Comparison of ENCODE assay signal across 8 cellular contexts in genomic region chr3:169148448-169149348, GRCh38.
A peak's percentile ranks its signal among the peaks of the same experiment; 100 is the strongest.
DNase-seq lines count a peak whose midpoint lies in the region; ATAC-seq and TF ChIP-seq lines count a peak whose summit lies in the region.

No MANE protein-coding gene starts in this region.

- H3K27me3 ChIP-seq in fibroblast of lung (ENCODE audit: control insufficient read depth, insufficient read depth, low read length), result no peaks in the 10 kb centered on the region

- H3K36me3 Mint-ChIP-seq in IgD-negative memory B cell, result peaks cover 4% of the 10 kb centered on the region
- no peaks in the 10 kb centered on the region for H3K36me3 Mint-ChIP-seq in T-helper 2 cell treated with Interferon-gamma antibody and Interleukin-4, amounts not matched to agents 5 μg/mL and 100 μg/mL, for 36 hours (ENCODE audit: low read depth)
- H3K36me3 Mint-ChIP-seq in activated T-helper 2 cell treated with anti-CD3 and anti-CD28 coated beads, Interferon-gamma antibody, Interleukin-2, Interleukin-4, amounts not matched to agents 10 μg/mL and 5 μg/mL and 100 μg/mL, durations not matched to agents 14 hours and 24 hours and 36 hours (ENCODE audit: low read depth), result no peaks in the 10 kb centered on the region

- H3K4me3 ChIP-seq in fibroblast of lung (replicated peaks in 1 of 4; ENCODE audit: control extremely low read depth in 1 of 4, insufficient read depth in 1 of 4, low read depth in 3 of 4, low read length in 4 of 4), result peak overlapping the region in 3 of 4 experiments; percentile 14 to 57 (median 45)
- H3K4me3 ChIP-seq in retinal pigment epithelial cell (ENCODE audit: low read length), result peak overlapping the region; percentile 54

- H3K4me2 ChIP-seq in fibroblast of lung (ENCODE audit: extremely low read depth, insufficient read depth, low read length), result peak overlapping the region; percentile 83

- H3K27ac Mint-ChIP-seq in IgD-negative memory B cell, result peak overlapping the region; percentile 26 to 73 (median 67)
- H3K27ac Mint-ChIP-seq in T-helper 2 cell treated with Interferon-gamma antibody and Interleukin-4, amounts not matched to agents 5 μg/mL and 100 μg/mL, for 36 hours, result no peak overlapping the region
- H3K27ac Mint-ChIP-seq in activated T-helper 2 cell treated with anti-CD3 and anti-CD28 coated beads, Interferon-gamma antibody, Interleukin-2, Interleukin-4, amounts not matched to agents 10 μg/mL and 5 μg/mL and 100 μg/mL, durations not matched to agents 14 hours and 24 hours and 36 hours, result no peak overlapping the region

- H4K20me1 ChIP-seq in fibroblast of lung (ENCODE audit: control insufficient read depth, extremely low read depth, insufficient read depth, low read length), result no peaks in the 10 kb centered on the region

- no peak for DNase-seq in fibroblast of lung (ENCODE audit: low read depth in 2 of 2)
- no peak for DNase-seq in retinal pigment epithelial cell (ENCODE audit: low read depth)
- DNase-seq in T-helper 2 cell treated with Interferon-gamma antibody and Interleukin-4, amounts not matched to agents 5 μg/mL and 100 μg/mL, for 36 hours (ENCODE audit: low spot score), result no peak
- DNase-seq in activated T-helper 2 cell treated with anti-CD3 and anti-CD28 coated beads, Interferon-gamma antibody, Interleukin-2, Interleukin-4, amounts not matched to agents 10 μg/mL and 5 μg/mL and 100 μg/mL, durations not matched to agents 14 hours and 24 hours and 36 hours (ENCODE audit: low spot score), result no peak
- no peak for DNase-seq in GM20000 (ENCODE audit: low spot score)
- DNase-seq in globus pallidus (ENCODE audit: low spot score), result no peak

- no peak overlapping the region for H3K9ac ChIP-seq in fibroblast of lung (ENCODE audit: insufficient read depth, low read length)

- H3K27ac ChIP-seq in fibroblast of lung (ENCODE audit: insufficient read depth, low read length), result no peak overlapping the region

- no peaks in the 10 kb centered on the region for H3K9me3 ChIP-seq in fibroblast of lung (ENCODE audit: control insufficient read depth, insufficient read depth, low read depth, low read length)

- peaks cover 20% of the 10 kb centered on the region for H3K79me2 ChIP-seq in fibroblast of lung (ENCODE audit: control insufficient read depth, insufficient read depth, low read length)

- intact Hi-C loops in activated T-helper 2 cell treated with anti-CD3 and anti-CD28 coated beads, Interferon-gamma antibody, Interleukin-2, Interleukin-4, amounts not matched to agents 10 μg/mL and 5 μg/mL and 100 μg/mL, durations not matched to agents 14 hours and 24 hours and 36 hours (cut with micrococcal nuclease), result loop anchor here (1.0 to 10.0 kb wide), 4 partner anchors 147 to 606 kb away; no protein-coding TSS in a partner anchor

- H3K4me1 ChIP-seq in fibroblast of lung (ENCODE audit: control insufficient read depth, extremely low read depth, insufficient read depth, low read length), result no peaks in the 10 kb centered on the region

- TF ChIP-seq CTCF in fibroblast of lung (conservative IDR thresholded peaks at IDR 0.05 in 1 of 2, IDR thresholded peaks at IDR 0.05 in 1 of 2; ENCODE audit: low read depth in 1 of 2, low read length in 2 of 2) (no peak), retinal pigment epithelial cell (conservative IDR thresholded peaks at IDR 0.05; ENCODE audit: low read depth, low read length) (no peak), GM20000 (IDR thresholded peaks at IDR 0.05; ENCODE audit: extremely low read depth, missing control alignments) (no peak)

- no peaks in the 10 kb centered on the region for H3K36me3 ChIP-seq in fibroblast of lung (ENCODE audit: control insufficient read depth, insufficient read depth, low read length)

- H3K4me3 Mint-ChIP-seq in IgD-negative memory B cell, result no peak overlapping the region
- H3K4me3 Mint-ChIP-seq in T-helper 2 cell treated with Interferon-gamma antibody and Interleukin-4, amounts not matched to agents 5 μg/mL and 100 μg/mL, for 36 hours, result no peak overlapping the region
- no peak overlapping the region for H3K4me3 Mint-ChIP-seq in activated T-helper 2 cell treated with anti-CD3 and anti-CD28 coated beads, Interferon-gamma antibody, Interleukin-2, Interleukin-4, amounts not matched to agents 10 μg/mL and 5 μg/mL and 100 μg/mL, durations not matched to agents 14 hours and 24 hours and 36 hours (ENCODE audit: low read depth)

- peaks cover 0 to under 1% (median 0%) of the 10 kb centered on the region in 3 donors for H3K9me3 Mint-ChIP-seq in IgD-negative memory B cell
- no peaks in the 10 kb centered on the region for H3K9me3 Mint-ChIP-seq in T-helper 2 cell treated with Interferon-gamma antibody and Interleukin-4, amounts not matched to agents 5 μg/mL and 100 μg/mL, for 36 hours
- no peaks in the 10 kb centered on the region for H3K9me3 Mint-ChIP-seq in activated T-helper 2 cell treated with anti-CD3 and anti-CD28 coated beads, Interferon-gamma antibody, Interleukin-2, Interleukin-4, amounts not matched to agents 10 μg/mL and 5 μg/mL and 100 μg/mL, durations not matched to agents 14 hours and 24 hours and 36 hours

- ATAC-seq in GM19467 (IDR thresholded peaks at IDR 0.05; ENCODE audit: unreplicated experiment), result peak; percentile 10

- peaks cover 10 to 22% (median 14%) of the 10 kb centered on the region in 3 donors for H3K4me1 Mint-ChIP-seq in IgD-negative memory B cell
- peaks cover 17% of the 10 kb centered on the region for H3K4me1 Mint-ChIP-seq in T-helper 2 cell treated with Interferon-gamma antibody and Interleukin-4, amounts not matched to agents 5 μg/mL and 100 μg/mL, for 36 hours (ENCODE audit: low read depth)
- peaks cover 16% of the 10 kb centered on the region for H3K4me1 Mint-ChIP-seq in activated T-helper 2 cell treated with anti-CD3 and anti-CD28 coated beads, Interferon-gamma antibody, Interleukin-2, Interleukin-4, amounts not matched to agents 10 μg/mL and 5 μg/mL and 100 μg/mL, durations not matched to agents 14 hours and 24 hours and 36 hours (ENCODE audit: low read depth)

- H3K27me3 Mint-ChIP-seq in IgD-negative memory B cell, result peaks cover 53% of the 10 kb centered on the region
- peaks cover 80% of the 10 kb centered on the region for H3K27me3 Mint-ChIP-seq in T-helper 2 cell treated with Interferon-gamma antibody and Interleukin-4, amounts not matched to agents 5 μg/mL and 100 μg/mL, for 36 hours (ENCODE audit: low read depth)
- peaks cover 73% of the 10 kb centered on the region for H3K27me3 Mint-ChIP-seq in activated T-helper 2 cell treated with anti-CD3 and anti-CD28 coated beads, Interferon-gamma antibody, Interleukin-2, Interleukin-4, amounts not matched to agents 10 μg/mL and 5 μg/mL and 100 μg/mL, durations not matched to agents 14 hours and 24 hours and 36 hours (ENCODE audit: low read depth)

- H2AFZ ChIP-seq in fibroblast of lung (ENCODE audit: low read length), result peak overlapping the region; percentile 76

Comparison
In these comparisons a context has a peak if more than half of its experiments do, and no peak if none do; other contexts are left out.
1. H3K27ac Mint-ChIP-seq: peak in IgD-negative memory B cell (3 of 3); none in T-helper 2 cell treated with Interferon-gamma antibody and Interleukin-4, amounts not matched to agents 5 μg/mL and 100 μg/mL, for 36 hours (single experiment) and activated T-helper 2 cell treated with anti-CD3 and anti-CD28 coated beads, Interferon-gamma antibody, Interleukin-2, Interleukin-4, amounts not matched to agents 10 μg/mL and 5 μg/mL and 100 μg/mL, durations not matched to agents 14 hours and 24 hours and 36 hours (single experiment).